Comparison of ENCODE assay signal across 1 cellular context in the genomic region with DNA sequence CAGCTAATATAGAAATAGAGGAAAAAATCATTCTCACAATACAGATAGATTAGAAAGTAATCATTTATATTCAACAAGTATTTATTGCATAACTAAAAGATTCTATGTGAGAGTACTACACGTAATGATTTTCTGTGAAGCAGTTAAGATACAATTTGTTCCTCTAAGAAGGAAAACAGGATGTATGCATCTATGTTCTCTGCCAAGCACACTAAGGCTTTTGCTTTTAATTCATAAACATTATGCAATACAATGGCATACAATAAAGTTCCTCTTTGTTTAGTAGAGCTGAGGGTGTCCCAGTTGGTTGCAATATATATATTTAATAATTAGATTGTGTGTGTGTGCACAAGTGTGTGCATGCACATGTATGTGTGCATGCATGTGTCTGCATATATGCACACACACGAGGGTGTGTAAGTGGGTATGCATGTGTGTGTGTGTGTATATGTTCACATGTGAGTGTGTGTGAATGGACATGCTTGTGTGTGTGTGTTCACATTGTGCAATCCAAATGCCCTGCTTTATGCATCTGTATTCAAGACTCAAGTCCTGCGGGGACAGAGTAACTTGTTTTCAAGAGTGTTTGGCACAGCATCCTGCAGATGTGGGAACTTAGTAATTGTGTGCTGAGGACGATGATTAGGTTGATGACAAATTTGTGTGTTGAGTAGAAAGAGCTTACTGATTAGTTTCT.
TF ChIP-seq lines count a peak whose summit lies in the region.

No MANE protein-coding gene starts in this region.

TF ChIP-seq in GM23338, 12 proteins besides CTCF, POLR2A, EP300 and RAD21 (continued from another document):
- TF ChIP-seq ZNF462 (CRISPR knock-in tag; IDR thresholded peaks at IDR 0.05): no peak
- no peak for TF ChIP-seq ZNF114 (CRISPR knock-in tag; IDR thresholded peaks at IDR 0.05)
- TF ChIP-seq EZH2phosphoT487 (IDR thresholded peaks at IDR 0.05; ENCODE audit: unreplicated experiment): no peak
- TF ChIP-seq EZH2 (IDR thresholded peaks at IDR 0.05; ENCODE audit: low read depth, unreplicated experiment): no peak
- TF ChIP-seq REST (IDR thresholded peaks at IDR 0.05; ENCODE audit: unreplicated experiment): no peak
- no peak for TF ChIP-seq CREB1 (CRISPR knock-in tag; IDR thresholded peaks at IDR 0.05; ENCODE audit: low read depth)
TF ChIP-seq in GM23338: peak in this region for 0.
